In genomic region chr12:101941306-101942000, GRCh38 we compare ENCODE assay signal across 11 cellular contexts.
A peak's percentile ranks its signal among the peaks of the same experiment; 100 is the strongest.
DNase-seq lines count a peak whose midpoint lies in the region; ATAC-seq lines count a peak whose summit lies in the region.
"Had no signal": no experiment of that assay in that cellular context is flagged by ENCODE, and none has a peak within 500 bp of the region (broad histone marks: within the 10 kb centered on the region; RNA-seq: fewer than 3 reads in every experiment).

No MANE protein-coding gene starts in this region.

- no peaks in the 10 kb centered on the region for H3K9me2 ChIP-seq in Karpas-422 (replicated peaks; ENCODE audit: insufficient read depth, low read length)

- H3K4me3 ChIP-seq in Karpas-422 (ENCODE audit: low read length) = no peak overlapping the region
- H3K4me3 ChIP-seq: heart left ventricle had no signal

- DNase-seq in Karpas-422 (peak; percentile 68), naive B cell (peak; percentile 56), NCI-H2107 (lab: John Stamatoyannopoulos, UW) (no peak), islet precursor cell (no peak), superior temporal gyrus (ENCODE audit: extremely low spot score) (no peak), putamen (ENCODE audit: low spot score) (no peak)
- DNase-seq: anterior cingulate cortex, heart left ventricle had no signal

- peak; percentile 94 for ATAC-seq in GM18867 (IDR thresholded peaks at IDR 0.05; ENCODE audit: unreplicated experiment)
- peak; percentile 79 for ATAC-seq in HG02610 (IDR thresholded peaks at IDR 0.05; ENCODE audit: unreplicated experiment)
- peak; percentile 96 to 97 for ATAC-seq in naive B cell (ENCODE audit: low read depth in 2 of 2)
- ATAC-seq: heart left ventricle had no signal

- H2AFZ ChIP-seq in Karpas-422 (ENCODE audit: low read length) = no peak overlapping the region

- H3K9me3 Mint-ChIP-seq in naive B cell = no peaks in the 10 kb centered on the region
- H3K9me3 Mint-ChIP-seq: T-helper 2 cell treated with Interferon-gamma antibody and Interleukin-4, amounts not matched to agents 5 μg/mL and 100 μg/mL, for 36 hours had no signal

- peak overlapping the region in 4 of 6 donors; percentile 58 to 92 (median 75) for H3K27ac Mint-ChIP-seq in naive B cell
- H3K27ac Mint-ChIP-seq: T-helper 2 cell treated with Interferon-gamma antibody and Interleukin-4, amounts not matched to agents 5 μg/mL and 100 μg/mL, for 36 hours had no signal

- H3K27me3 Mint-ChIP-seq in naive B cell = no peaks in the 10 kb centered on the region

- H3K4me3 Mint-ChIP-seq in naive B cell = peak overlapping the region in 3 of 8 donors; percentile 2 to 61 (median 30)
- H3K4me3 Mint-ChIP-seq: T-helper 2 cell treated with Interferon-gamma antibody and Interleukin-4, amounts not matched to agents 5 μg/mL and 100 μg/mL, for 36 hours had no signal

- no peaks in the 10 kb centered on the region for H3K36me3 ChIP-seq in Karpas-422 (ENCODE audit: insufficient read depth, low read length)
- H3K36me3 ChIP-seq: heart left ventricle had no signal

- H4K20me1 ChIP-seq in Karpas-422 (ENCODE audit: insufficient read depth, low read depth, low read length) = no peaks in the 10 kb centered on the region

- H3K4me1 Mint-ChIP-seq in naive B cell = peaks cover 34 to 49% (median 44%) of the 10 kb centered on the region in 3 donors

- no peaks in the 10 kb centered on the region for H3K79me2 ChIP-seq in Karpas-422 (ENCODE audit: low read length)

- no peak overlapping the region for H3K9ac ChIP-seq in Karpas-422 (ENCODE audit: low read length)

- no peaks in the 10 kb centered on the region for H3K27me3 ChIP-seq in Karpas-422 (ENCODE audit: low read length)
- H3K27me3 ChIP-seq: heart left ventricle had no signal

- H3K4me2 ChIP-seq in Karpas-422 (ENCODE audit: low read depth, low read length, poor library complexity, severe bottlenecking) = no peak overlapping the region

- H3K9me3 ChIP-seq in Karpas-422 (ENCODE audit: low read length) = no peaks in the 10 kb centered on the region
- H3K9me3 ChIP-seq: heart left ventricle had no signal

- no peaks in the 10 kb centered on the region for H3K36me3 Mint-ChIP-seq in naive B cell

- H3K27ac ChIP-seq in Karpas-422 (ENCODE audit: low read length) = no peak overlapping the region

- H3K4me1 ChIP-seq in Karpas-422 (ENCODE audit: low read length) = peaks cover 15% of the 10 kb centered on the region

Comparison
In these comparisons a context has a peak if more than half of its experiments do, and no peak if none do; other contexts are left out.
1. DNase-seq: peak in Karpas-422 (single experiment) and naive B cell (single experiment); none in NCI-H2107 (single experiment), islet precursor cell (single experiment), superior temporal gyrus (single experiment) and putamen (single experiment).
2. Peak in every context shown above with its lines, with median percentiles within 50 percentile points of each other: ATAC-seq.